8 cellular contexts compared by ENCODE assay signal in genomic region chr11:59171508-59172322, GRCh38. TPM values are rescaled to one million over a fixed set of nuclear protein-coding genes. Genes with fewer than 3 reads are reported as not detected.
DNase-seq lines count a peak whose midpoint lies in the region; ATAC-seq and TF ChIP-seq lines count a peak whose summit lies in the region.

Gene DTX4 (plus strand): TSS chr11:59172132. CDS start chr11:59172596, 464 bp downstream.

- intact Hi-C loops in activated T-helper 2 cell treated with anti-CD3 and anti-CD28 coated beads, Interferon-gamma antibody, Interleukin-2, Interleukin-4, amounts not matched to agents 10 μg/mL and 5 μg/mL and 100 μg/mL, durations not matched to agents 14 hours and 24 hours and 36 hours (cut with micrococcal nuclease): loop anchor here (1.0 kb wide), 4 partner anchors 15 to 259 kb away; no protein-coding TSS in a partner anchor

- H4K20me1 ChIP-seq in DND-41 (ENCODE audit: insufficient read depth, low read length): no peaks in the 10 kb centered on the region

- peak within 1 kb of the TSS; percentile 65 for H3K27ac ChIP-seq in DND-41 (ENCODE audit: low read length)

- H3K4me2 ChIP-seq in DND-41 (ENCODE audit: insufficient read depth, low read length): peak within 1 kb of the TSS; percentile 83

- ATAC-seq in DND-41 (ENCODE audit: insufficient read depth, low read depth) (peak; percentile 87), GM21717 (IDR thresholded peaks at IDR 0.05; ENCODE audit: unreplicated experiment) (peak; percentile 76)
- peak; percentile 87 for ATAC-seq in stimulated activated naive CD8-positive, alpha-beta T cell treated with anti-CD3 and anti-CD28 coated beads, Interleukin-15, Interleukin-2, amounts not matched to agents 100 U/mL and 50 U/mL, for 24 hours

- H3K9me3 ChIP-seq in DND-41 (ENCODE audit: insufficient read depth, low read length, severe bottlenecking): no peaks in the 10 kb centered on the region

- peak within 1 kb of the TSS; percentile 85 for H2AFZ ChIP-seq in DND-41 (ENCODE audit: low read depth, low read length)

- peaks cover 47% of the 10 kb centered on the region for H3K27me3 Mint-ChIP-seq in activated T-helper 2 cell treated with anti-CD3 and anti-CD28 coated beads, Interferon-gamma antibody, Interleukin-2, Interleukin-4, amounts not matched to agents 10 μg/mL and 5 μg/mL and 100 μg/mL, durations not matched to agents 14 hours and 24 hours and 36 hours (ENCODE audit: low read depth)
- H3K27me3 Mint-ChIP-seq in nephron (ENCODE audit: low read depth): peaks cover under 1% of the 10 kb centered on the region

- peak within 1 kb of the TSS; percentile 60 for H3K9ac ChIP-seq in DND-41 (ENCODE audit: low read depth, low read length)

- H3K4me1 ChIP-seq in DND-41 (ENCODE audit: insufficient read depth, low read length): peaks cover 18% of the 10 kb centered on the region

- TF ChIP-seq CTCF in DND-41 (IDR thresholded peaks at IDR 0.05; ENCODE audit: borderline replicate concordance, extremely low read depth, low read length, poor library complexity, severe bottlenecking) (peak; percentile 90), fibroblast of pulmonary artery (IDR thresholded peaks at IDR 0.05; ENCODE audit: low read length, missing control alignments) (peak; percentile 99), nephron (IDR thresholded peaks at IDR 0.05; ENCODE audit: unreplicated experiment in 3 of 3) (peak; percentile 69 to 82 (median 74))

- H3K27me3 ChIP-seq in DND-41 (ENCODE audit: insufficient read depth, low read length, poor library complexity): peaks cover 3% of the 10 kb centered on the region

- H3K4me3 Mint-ChIP-seq in activated T-helper 2 cell treated with anti-CD3 and anti-CD28 coated beads, Interferon-gamma antibody, Interleukin-2, Interleukin-4, amounts not matched to agents 10 μg/mL and 5 μg/mL and 100 μg/mL, durations not matched to agents 14 hours and 24 hours and 36 hours (ENCODE audit: low read depth): peak within 1 kb of the TSS; percentile 82
- H3K4me3 Mint-ChIP-seq in nephron: peak within 1 kb of the TSS; percentile 93 to 98 (median 96)

- H3K4me3 ChIP-seq in DND-41 (ENCODE audit: low read depth in 1 of 2, low read length in 2 of 2) (peak within 1 kb of the TSS; percentile 19 to 61; a peak in 3 of 4 replicates), fibroblast of pulmonary artery (replicated peaks; ENCODE audit: low read depth, low read length) (peak within 1 kb of the TSS; percentile 70)
- peak within 1 kb of the TSS; percentile 60 for H3K4me3 ChIP-seq in Jurkat, Clone E6-1 (ENCODE audit: low read length)

- no peaks in the 10 kb centered on the region for H3K36me3 ChIP-seq in DND-41 (ENCODE audit: insufficient read depth, low read length)

- no peaks in the 10 kb centered on the region for H3K79me2 ChIP-seq in DND-41 (ENCODE audit: insufficient read depth, low read length)

- H3K36me3 Mint-ChIP-seq in activated T-helper 2 cell treated with anti-CD3 and anti-CD28 coated beads, Interferon-gamma antibody, Interleukin-2, Interleukin-4, amounts not matched to agents 10 μg/mL and 5 μg/mL and 100 μg/mL, durations not matched to agents 14 hours and 24 hours and 36 hours (ENCODE audit: low read depth): no peaks in the 10 kb centered on the region
- no peaks in the 10 kb centered on the region for H3K36me3 Mint-ChIP-seq in nephron (ENCODE audit: low read depth)

- H3K4me1 Mint-ChIP-seq in activated T-helper 2 cell treated with anti-CD3 and anti-CD28 coated beads, Interferon-gamma antibody, Interleukin-2, Interleukin-4, amounts not matched to agents 10 μg/mL and 5 μg/mL and 100 μg/mL, durations not matched to agents 14 hours and 24 hours and 36 hours (ENCODE audit: low read depth): peaks cover 11% of the 10 kb centered on the region
- peaks cover 20% of the 10 kb centered on the region for H3K4me1 Mint-ChIP-seq in nephron

- no peaks in the 10 kb centered on the region for H3K9me3 Mint-ChIP-seq in activated T-helper 2 cell treated with anti-CD3 and anti-CD28 coated beads, Interferon-gamma antibody, Interleukin-2, Interleukin-4, amounts not matched to agents 10 μg/mL and 5 μg/mL and 100 μg/mL, durations not matched to agents 14 hours and 24 hours and 36 hours
- H3K9me3 Mint-ChIP-seq in nephron: no peaks in the 10 kb centered on the region

- peak; percentile 91 for DNase-seq in DND-41
- DNase-seq in Jurkat, Clone E6-1 (ENCODE audit: low read depth, low spot score): peak; percentile 82
- DNase-seq in RPMI7951 (ENCODE audit: low read depth): peak; percentile 77
- DNase-seq in activated T-helper 2 cell treated with anti-CD3 and anti-CD28 coated beads, Interferon-gamma antibody, Interleukin-2, Interleukin-4, amounts not matched to agents 10 μg/mL and 5 μg/mL and 100 μg/mL, durations not matched to agents 14 hours and 24 hours and 36 hours (ENCODE audit: low spot score): peak; percentile 82
- DNase-seq in fibroblast of pulmonary artery (ENCODE audit: low read depth): peak; percentile 92
- peak; percentile 93 for DNase-seq in stimulated activated naive CD8-positive, alpha-beta T cell treated with anti-CD3 and anti-CD28 coated beads, Interleukin-15, Interleukin-2, amounts not matched to agents 100 U/mL and 50 U/mL, for 24 hours

- no peak within 1 kb of the TSS for H3K27ac Mint-ChIP-seq in activated T-helper 2 cell treated with anti-CD3 and anti-CD28 coated beads, Interferon-gamma antibody, Interleukin-2, Interleukin-4, amounts not matched to agents 10 μg/mL and 5 μg/mL and 100 μg/mL, durations not matched to agents 14 hours and 24 hours and 36 hours
- peak within 1 kb of the TSS; percentile 71 to 96 (median 92) for H3K27ac Mint-ChIP-seq in nephron

RNA-seq across cellular contexts. Expression of gene DTX4, which starts in this region (rescaled TPM):
- 7.2 TPM for polyA plus RNA-seq in Jurkat, Clone E6-1 (2012; ENCODE audit: insufficient read depth, insufficient read length)
- 0.48 and 0.49 TPM in 2 replicates for total RNA-seq in RPMI7951 (2014; rRNA removed; shearing (Covaris generic))
- total RNA-seq in activated T-helper 2 cell treated with anti-CD3 and anti-CD28 coated beads, Interferon-gamma antibody, Interleukin-2, Interleukin-4, amounts not matched to agents 10 μg/mL and 5 μg/mL and 100 μg/mL, durations not matched to agents 14 hours and 24 hours and 36 hours: 0.09 and 0.68 TPM in 2 replicates

Comparison
In these comparisons a context has a peak if more than half of its experiments do, and no peak if none do; other contexts are left out.
1. Peak in every context shown above with its lines: DNase-seq, ATAC-seq, H3K4me3 ChIP-seq and H3K27ac ChIP-seq.
2. Peak in DNase-seq in RPMI7951; RNA of the gene not detected or under 1 TPM.
3. Peak in DNase-seq in activated T-helper 2 cell treated with anti-CD3 and anti-CD28 coated beads, Interferon-gamma antibody, Interleukin-2, Interleukin-4, amounts not matched to agents 10 μg/mL and 5 μg/mL and 100 μg/mL, durations not matched to agents 14 hours and 24 hours and 36 hours; RNA of the gene not detected or under 1 TPM.